ENCODE assay signal across 8 cellular contexts in genomic region chr6:157644043-157644810, GRCh38.
DNase-seq lines count a peak whose midpoint lies in the region; ATAC-seq, FAIRE-seq and TF ChIP-seq lines count a peak whose summit lies in the region.

No MANE protein-coding gene starts in this region.

- intact Hi-C loops in thyroid gland (cut with DNase I): no loop called here

- TF ChIP-seq POLR2A in thyroid gland (IDR thresholded peaks at IDR 0.05) (no peak), GM12892 (IDR thresholded peaks at IDR 0.05; ENCODE audit: low read depth, low read length) (no peak)

- H3K27ac Mint-ChIP-seq in activated CD8-positive, alpha-beta memory T cell treated with anti-CD3 and anti-CD28 coated beads, Interleukin-2, amount 10 ng/mL, durations not matched to agents 7 days and 5 days: no peak overlapping the region

- DNase-seq in activated CD8-positive, alpha-beta memory T cell treated with anti-CD3 and anti-CD28 coated beads, Interleukin-2, amount 50 U/mL, for 4 hours: peak; percentile 49
- DNase-seq in activated CD8-positive, alpha-beta memory T cell treated with anti-CD3 and anti-CD28 coated beads, Interleukin-2, amount 10 ng/mL, durations not matched to agents 7 days and 5 days: no peak
- peak; percentile 15 to 22 for DNase-seq in activated CD4-positive, alpha-beta T cell treated with anti-CD3 and anti-CD28 coated beads for 24 hours (ENCODE audit: low read depth in 2 of 2)
- DNase-seq in fibroblast of the conjunctiva (ENCODE audit: low read depth) (peak; percentile 23), thyroid gland (peak; percentile 43 to 49), medulla oblongata (ENCODE audit: extremely low spot score) (no peak), SK-N-DZ (ENCODE audit: low spot score) (no peak), GM12892 (ENCODE audit: insufficient read length) (no peak)

- CTCF ChIA-PET in activated CD8-positive, alpha-beta memory T cell treated with anti-CD3 and anti-CD28 coated beads, Interleukin-2, amount 10 ng/mL, durations not matched to agents 7 days and 5 days (lab: Charles Lee): interaction anchor here (1.0 to 1.3 kb wide), 3 partner anchors 22 to 229 kb away, joined by 3 to 4 read pairs (median 3); no protein-coding TSS in a partner anchor

- no peak overlapping the region for H3K27ac ChIP-seq in thyroid gland

- no peak for FAIRE-seq in GM12892 (lab: Jason Lieb, UNC)

- no peaks in the 10 kb centered on the region for H3K36me3 ChIP-seq in thyroid gland

- H3K4me3 ChIP-seq in thyroid gland (replicated peaks in 1 of 3): no peak overlapping the region

- peaks cover 6 to 10% of the 10 kb centered on the region in 2 donors for H3K4me1 ChIP-seq in thyroid gland

- H3K27me3 ChIP-seq in thyroid gland: no peaks in the 10 kb centered on the region

- no peaks in the 10 kb centered on the region for H3K9me3 ChIP-seq in thyroid gland

- ATAC-seq in activated CD8-positive, alpha-beta memory T cell treated with anti-CD3 and anti-CD28 coated beads, Interleukin-2, amount 10 ng/mL, durations not matched to agents 7 days and 5 days: no peak

- H3K4me3 Mint-ChIP-seq in activated CD8-positive, alpha-beta memory T cell treated with anti-CD3 and anti-CD28 coated beads, Interleukin-2, amount 10 ng/mL, durations not matched to agents 7 days and 5 days: no peak overlapping the region

- H3K27me3 Mint-ChIP-seq in activated CD8-positive, alpha-beta memory T cell treated with anti-CD3 and anti-CD28 coated beads, Interleukin-2, amount 10 ng/mL, durations not matched to agents 7 days and 5 days: peaks cover 3% of the 10 kb centered on the region

- peaks cover 22% of the 10 kb centered on the region for H3K4me1 Mint-ChIP-seq in activated CD8-positive, alpha-beta memory T cell treated with anti-CD3 and anti-CD28 coated beads, Interleukin-2, amount 10 ng/mL, durations not matched to agents 7 days and 5 days

- 84 to 89% methylated on average over 13 of the region's 13 CpGs for WGBS in thyroid gland, 2 donors

- H3K36me3 Mint-ChIP-seq in activated CD8-positive, alpha-beta memory T cell treated with anti-CD3 and anti-CD28 coated beads, Interleukin-2, amount 10 ng/mL, durations not matched to agents 7 days and 5 days: peaks cover 6% of the 10 kb centered on the region

- H3K9me3 Mint-ChIP-seq in activated CD8-positive, alpha-beta memory T cell treated with anti-CD3 and anti-CD28 coated beads, Interleukin-2, amount 10 ng/mL, durations not matched to agents 7 days and 5 days (ENCODE audit: low read depth): no peaks in the 10 kb centered on the region

- TF ChIP-seq CTCF in thyroid gland (IDR thresholded peaks at IDR 0.05): peak in 5 of 6 experiments; percentile 10 to 48 (median 42)

Comparison
In these comparisons a context has a peak if more than half of its experiments do, and no peak if none do; other contexts are left out.
1. DNase-seq: peak in activated CD8-positive, alpha-beta memory T cell treated with anti-CD3 and anti-CD28 coated beads, Interleukin-2, amount 50 U/mL, for 4 hours (single experiment), activated CD4-positive, alpha-beta T cell treated with anti-CD3 and anti-CD28 coated beads for 24 hours (2 of 2), fibroblast of the conjunctiva (single experiment) and thyroid gland (2 of 2); none in activated CD8-positive, alpha-beta memory T cell treated with anti-CD3 and anti-CD28 coated beads, Interleukin-2, amount 10 ng/mL, durations not matched to agents 7 days and 5 days (single experiment), medulla oblongata (single experiment), SK-N-DZ (single experiment) and GM12892 (single experiment).